In genomic region chr15:59159210-59159609, GRCh38 we compare ENCODE assay signal across 19 cellular contexts. TPM values are rescaled to one million over a fixed set of nuclear protein-coding genes. Genes with fewer than 3 reads are reported as not detected.
A peak's percentile ranks its signal among the peaks of the same experiment; 100 is the strongest.
DNase-seq lines count a peak whose midpoint lies in the region; ATAC-seq, FAIRE-seq and TF ChIP-seq lines count a peak whose summit lies in the region.
"Had no signal": no experiment of that assay in that cellular context is flagged by ENCODE, and none has a peak within 500 bp of the region (broad histone marks: within the 10 kb centered on the region; RNA-seq: fewer than 3 reads in every experiment).

No MANE protein-coding gene starts in this region.

- H2AFZ ChIP-seq in K562 (ENCODE audit: low read depth, low read length), result no peak overlapping the region

- in situ Hi-C loops in K562 (cut with MboI), result loop anchor here (10.0 kb wide), 1 partner anchor 934 kb away; no protein-coding TSS in a partner anchor

- no peaks in the 10 kb centered on the region for H3K36me3 ChIP-seq in K562 (ENCODE audit: control insufficient read depth, insufficient read depth, low read length)
- H3K36me3 ChIP-seq: HAP-1 had no signal

- peaks cover 23 to 54% of the 10 kb centered on the region in 2 experiments for H3K27me3 ChIP-seq in K562 (ENCODE audit: control insufficient read depth in 2 of 2, insufficient read depth in 2 of 2, low read length in 2 of 2)
- H3K27me3 ChIP-seq: BLaER1 treated with 17β-estradiol and CSF1 and Interleukin-3, amounts not matched to agents 10 nM and 100 nM had no signal

- H3K4me1 ChIP-seq in K562 (replicated peaks in 1 of 2; ENCODE audit: control insufficient read depth in 2 of 2, insufficient read depth in 2 of 2, low read length in 2 of 2), result peaks cover 0 to 4% of the 10 kb centered on the region in 2 experiments; a peak in 1 of 5 replicates
- H3K4me1 ChIP-seq: HAP-1 had no signal

- no peak for DNase-seq in Calu3
- peak; percentile 30 to 57 for DNase-seq in NOMO-1 (lab: John Stamatoyannopoulos, UW; ENCODE audit: unreplicated experiment in 2 of 2)
- no peak for DNase-seq in K562 (ENCODE audit: extremely low read depth in 1 of 4, low spot score in 3 of 4)
- no peak for DNase-seq in substantia nigra (lab: John Stamatoyannopoulos, UW)
- DNase-seq in RPMI8226, result no peak
- DNase-seq in dermis blood vessel endothelial cell, result no peak
- DNase-seq in cortex of kidney (lab: John Stamatoyannopoulos, UW), result no peak
- no peak for DNase-seq in activated CD8-positive, alpha-beta T cell treated with anti-CD3 and anti-CD28 coated beads for 36 hours
- DNase-seq: NCI-H1694, NCI-H2081 treated with DMSO at 0.1 percent for 48 hours, NCI-H2227 treated with DMSO at 0.1 percent for 48 hours, NCI-H82 had no signal

- H3K4me2 ChIP-seq in K562 (ENCODE audit: insufficient read depth, low read length), result no peak overlapping the region
- H3K4me2 ChIP-seq: BLaER1 treated with 17β-estradiol and CSF1 and Interleukin-3, amounts not matched to agents 10 nM and 100 nM had no signal

- BruUV-seq in Calu3 (replicated peaks; lab: Mats Ljungman, UMichigan) (no TSS peak), K562 (replicated peaks; lab: Mats Ljungman, UMichigan) (no TSS peak)

- peak overlapping the region; percentile 40 for H3K27ac Mint-ChIP-seq in Calu3 (ENCODE audit: unreplicated experiment)
- no peak overlapping the region for H3K27ac Mint-ChIP-seq in activated CD8-positive, alpha-beta T cell treated with anti-CD3 and anti-CD28 coated beads for 36 hours
- H3K27ac Mint-ChIP-seq: IgD-negative memory B cell had no signal

- H3K9me3 Mint-ChIP-seq in Calu3 (ENCODE audit: low read depth, unreplicated experiment), result no peaks in the 10 kb centered on the region
- H3K9me3 Mint-ChIP-seq in activated CD8-positive, alpha-beta T cell treated with anti-CD3 and anti-CD28 coated beads for 36 hours, result no peaks in the 10 kb centered on the region
- H3K9me3 Mint-ChIP-seq: IgD-negative memory B cell had no signal

- no peaks in the 10 kb centered on the region for H3K79me2 ChIP-seq in K562 (ENCODE audit: control insufficient read depth, insufficient read depth, low read length)

- H3K9me3 ChIP-seq in K562 (replicated peaks; ENCODE audit: control insufficient read depth, insufficient read depth, low read depth, low read length), result no peaks in the 10 kb centered on the region; the same call in 1 of the 2 replicates
- H3K9me3 ChIP-seq: BLaER1 treated with 17β-estradiol and CSF1 and Interleukin-3, amounts not matched to agents 10 nM and 100 nM; HAP-1 had no signal

- H3K27me3 Mint-ChIP-seq in Calu3 (ENCODE audit: unreplicated experiment), result no peaks in the 10 kb centered on the region
- H3K27me3 Mint-ChIP-seq in activated CD8-positive, alpha-beta T cell treated with anti-CD3 and anti-CD28 coated beads for 36 hours, result no peaks in the 10 kb centered on the region
- H3K27me3 Mint-ChIP-seq: IgD-negative memory B cell had no signal

- no peaks in the 10 kb centered on the region for H3K4me1 Mint-ChIP-seq in Calu3 (ENCODE audit: low read depth, unreplicated experiment)
- H3K4me1 Mint-ChIP-seq in activated CD8-positive, alpha-beta T cell treated with anti-CD3 and anti-CD28 coated beads for 36 hours (ENCODE audit: low read depth), result no peaks in the 10 kb centered on the region

- H3K9me1 ChIP-seq in K562 (ENCODE audit: control insufficient read depth, insufficient read depth, low read length), result no peaks in the 10 kb centered on the region

- POLR2A ChIA-PET in K562 (lab: Yijun Ruan, JAX), result no interaction called here
- POLR2A ChIA-PET in activated CD8-positive, alpha-beta T cell treated with anti-CD3 and anti-CD28 coated beads for 36 hours (lab: Charles Lee), result no interaction called here

- CTCF ChIA-PET in Calu3 (lab: Charles Lee), result interaction anchor here (0.6 kb wide), 1 partner anchor 44 kb away, joined by 3 read pairs; no protein-coding TSS in a partner anchor
- CTCF ChIA-PET in K562 (lab: Yijun Ruan, JAX; ENCODE audit: low intra/inter-chr PET ratio), result no interaction called here
- CTCF ChIA-PET in activated CD8-positive, alpha-beta T cell treated with anti-CD3 and anti-CD28 coated beads for 36 hours (lab: Charles Lee), result no interaction called here

- ATAC-seq in K562, result peak; percentile 44; the same call in 1 of the 3 replicates
- ATAC-seq in activated CD8-positive, alpha-beta T cell treated with anti-CD3 and anti-CD28 coated beads for 36 hours, result no peak
- ATAC-seq: Right ventricle myocardium inferior had no signal

- H3K36me3 Mint-ChIP-seq in Calu3 (ENCODE audit: insufficient read depth, unreplicated experiment), result peaks cover 82% of the 10 kb centered on the region
- H3K36me3 Mint-ChIP-seq in activated CD8-positive, alpha-beta T cell treated with anti-CD3 and anti-CD28 coated beads for 36 hours (ENCODE audit: low read depth), result no peaks in the 10 kb centered on the region

- no peak for TF ChIP-seq CTCF in Calu3 (IDR thresholded peaks at IDR 0.05; ENCODE audit: unreplicated experiment)
- TF ChIP-seq CTCF in K562 (IDR thresholded peaks at IDR 0.05 in 2 of 3, conservative IDR thresholded peaks at IDR 0.05 in 1 of 3; ENCODE audit: insufficient read depth in 2 of 3, low read depth in 1 of 3, low read length in 3 of 3), result no peak
- TF ChIP-seq CTCF in activated CD8-positive, alpha-beta T cell treated with anti-CD3 and anti-CD28 coated beads for 36 hours (IDR thresholded peaks at IDR 0.05), result no peak

- H3K27ac ChIP-seq in K562 (ENCODE audit: extremely low read depth, low read depth, low read length), result no peak overlapping the region
- peak overlapping the region; percentile 16 for H3K27ac ChIP-seq in substantia nigra (ENCODE audit: low read depth, low read length, poor library complexity, severe bottlenecking)
- H3K27ac ChIP-seq: BLaER1 treated with 17β-estradiol and CSF1 and Interleukin-3, amounts not matched to agents 10 nM and 100 nM had no signal

- TF ChIP-seq POLR2A in K562 (conservative IDR thresholded peaks at IDR 0.05), result no peak

- no peak overlapping the region for H3K4me3 Mint-ChIP-seq in Calu3 (ENCODE audit: low read depth, unreplicated experiment)
- H3K4me3 Mint-ChIP-seq in activated CD8-positive, alpha-beta T cell treated with anti-CD3 and anti-CD28 coated beads for 36 hours, result no peak overlapping the region
- H3K4me3 Mint-ChIP-seq: IgD-negative memory B cell had no signal

- WGBS in K562 (ENCODE audit: insufficient coverage, low coverage, missing lambda C conversion rate), result 27% methylated on average over 9 of the region's 9 CpGs

- TF ChIP-seq RAD21 in K562 (CRISPR knock-in tag; conservative IDR thresholded peaks at IDR 0.05 in 1 of 2, IDR thresholded peaks at IDR 0.05 in 1 of 2), result no peak

- intact Hi-C loops in Calu3 (cut with micrococcal nuclease; ENCODE audit: unreplicated experiment) (no loop called here), K562 (cut with micrococcal nuclease) (no loop called here)
- intact Hi-C loops in activated CD8-positive, alpha-beta T cell treated with anti-CD3 and anti-CD28 coated beads for 36 hours (cut with micrococcal nuclease), result loop anchor here (5.0 kb wide), 1 partner anchor 333 kb away; no protein-coding TSS in a partner anchor

- no peak overlapping the region for H3K9ac ChIP-seq in K562 (ENCODE audit: insufficient read depth in 1 of 2, low read depth in 2 of 2, low read length in 2 of 2)
- H3K9ac ChIP-seq: BLaER1 treated with 17β-estradiol and CSF1 and Interleukin-3, amounts not matched to agents 10 nM and 100 nM had no signal

- no peak for TF ChIP-seq EP300 in K562 (IDR thresholded peaks at IDR 0.05; ENCODE audit: low read length)

- 0 out of 2 replicates have a peak, but pooled peaks cover 4% of the 10 kb centered on the region for H4K20me1 ChIP-seq in K562 (replicated peaks; ENCODE audit: control insufficient read depth, insufficient read depth, low read length)
- H4K20me1 ChIP-seq: BLaER1 treated with 17β-estradiol and CSF1 and Interleukin-3, amounts not matched to agents 10 nM and 100 nM had no signal

- FAIRE-seq in K562 (lab: Jason Lieb, UNC), result no peak

- H3K4me3 ChIP-seq in K562, result no peak overlapping the region
- H3K4me3 ChIP-seq: BLaER1 treated with 17β-estradiol and CSF1 and Interleukin-3, amounts not matched to agents 10 nM and 100 nM; HAP-1 had no signal

RNA-seq across cellular contexts. Expression of gene LDHAL6B, which starts 47.4 kb away (rescaled TPM):
- not detected in 2 replicates for total RNA-seq in Calu3 (2022)
- total RNA-seq in K562 (2011; cell fraction: chromatin; rRNA removed; ENCODE audit: low replicate concordance), result not detected in 2 replicates
- total RNA-seq in K562 (2011; cell fraction: nucleolus; rRNA removed), result not detected in 2 replicates
- not detected in 2 replicates for total RNA-seq in K562 (2011; cell fraction: nucleoplasm; rRNA removed)
- not detected in 2 replicates for total RNA-seq in K562 (2014; rRNA removed)
- total RNA-seq in K562 (2014; rRNA removed; fragmentation: Illumina TruSeq; extraction: Trizol), result not detected in 2 replicates
- total RNA-seq in K562 (2015; rRNA removed; fragmentation: Illumina TruSeq; extraction: Trizol), result not detected in 2 replicates
- not detected in 2 replicates for total RNA-seq in K562 (2021)
- not detected in 2 replicates for polyA plus RNA-seq in K562 (2011; rRNA removed)
- polyA plus RNA-seq in K562 (2011; cell fraction: cytosol; rRNA removed), result not detected in 2 replicates
- not detected in 2 replicates for polyA plus RNA-seq in K562 (2011; cell fraction: nucleus; rRNA removed)
- not detected in 2 replicates for polyA plus RNA-seq in K562 (2012)
- not detected in 2 replicates for polyA plus RNA-seq in K562 (2014; fragmentation: Illumina TruSeq; extraction: Trizol)
- polyA plus RNA-seq in K562 (2014; fragmentation: Nextera tagmentation; extraction: Ambion mirVana), result not detected
- not detected in 2 replicates for polyA plus RNA-seq in K562 (2014; rRNA removed)
- not detected in 2 replicates for polyA minus RNA-seq in K562 (2011; rRNA and poly(A)+ RNA removed)
- not detected in 2 replicates for polyA minus RNA-seq in K562 (2011; cell fraction: cytosol; rRNA and poly(A)+ RNA removed)
- not detected in 2 replicates for polyA minus RNA-seq in K562 (2011; cell fraction: nucleus; rRNA and poly(A)+ RNA removed)
- not detected in 2 replicates for total RNA-seq in dermis blood vessel endothelial cell
- not detected for total RNA-seq in activated CD8-positive, alpha-beta T cell treated with anti-CD3 and anti-CD28 coated beads for 36 hours
- total RNA-seq: A673, LHCN-M2, Right ventricle myocardium inferior, SK-MEL-5 had no signal
- polyA plus RNA-seq: IgD-negative memory B cell had no signal

RNA-seq across cellular contexts. Expression of gene CCNB2, which starts 54.3 kb away (rescaled TPM):
- 72.5 and 86.4 TPM in 2 replicates for total RNA-seq in Calu3 (2022)
- 70.6 and 88.7 TPM in 2 replicates for total RNA-seq in K562 (2011; cell fraction: chromatin; rRNA removed; ENCODE audit: low replicate concordance)
- 54.0 and 54.7 TPM in 2 replicates for total RNA-seq in K562 (2011; cell fraction: nucleolus; rRNA removed)
- total RNA-seq in K562 (2011; cell fraction: nucleoplasm; rRNA removed), result 69.7 and 79.8 TPM in 2 replicates
- 84.8 TPM in 2 replicates for total RNA-seq in K562 (2014; rRNA removed)
- total RNA-seq in K562 (2014; rRNA removed; fragmentation: Illumina TruSeq; extraction: Trizol), result 108 and 125 TPM in 2 replicates
- total RNA-seq in K562 (2015; rRNA removed; fragmentation: Illumina TruSeq; extraction: Trizol), result 115 and 124 TPM in 2 replicates
- 90.4 and 97.2 TPM in 2 replicates for total RNA-seq in K562 (2021)
- 148 and 169 TPM in 2 replicates for polyA plus RNA-seq in K562 (2011; rRNA removed)
- 66.9 and 121 TPM in 2 replicates for polyA plus RNA-seq in K562 (2011; cell fraction: cytosol; rRNA removed)
- 56.9 and 97.4 TPM in 2 replicates for polyA plus RNA-seq in K562 (2011; cell fraction: nucleus; rRNA removed)
- polyA plus RNA-seq in K562 (2012), result 101 and 105 TPM in 2 replicates
- 133 and 145 TPM in 2 replicates for polyA plus RNA-seq in K562 (2014; fragmentation: Illumina TruSeq; extraction: Trizol)
- polyA plus RNA-seq in K562 (2014; fragmentation: Nextera tagmentation; extraction: Ambion mirVana), result 100 to 1,000 TPM; 258 to 266 TPM
- polyA plus RNA-seq in K562 (2014; rRNA removed), result 99.5 and 110 TPM in 2 replicates
- 136 and 139 TPM in 2 replicates for polyA minus RNA-seq in K562 (2011; rRNA and poly(A)+ RNA removed)
- 65.6 and 66.9 TPM in 2 replicates for polyA minus RNA-seq in K562 (2011; cell fraction: cytosol; rRNA and poly(A)+ RNA removed)
- polyA minus RNA-seq in K562 (2011; cell fraction: nucleus; rRNA and poly(A)+ RNA removed), result 37.4 and 62.0 TPM in 2 replicates
- 13.6 and 61.3 TPM in 2 replicates for total RNA-seq in dermis blood vessel endothelial cell
- 10 to 100 TPM; 61.9 to 64.4 TPM for total RNA-seq in activated CD8-positive, alpha-beta T cell treated with anti-CD3 and anti-CD28 coated beads for 36 hours

Comparison
In these comparisons a context has a peak if more than half of its experiments do, and no peak if none do; other contexts are left out.
1. DNase-seq: peak in NOMO-1 (2 of 2); none in Calu3 (single experiment), K562 (0 of 4), substantia nigra (0 of 49), RPMI8226 (single experiment), dermis blood vessel endothelial cell (single experiment), cortex of kidney (single experiment) and activated CD8-positive, alpha-beta T cell treated with anti-CD3 and anti-CD28 coated beads for 36 hours (single experiment).